ENCODE assay signal across 1 cellular context in genomic region chrX:115311666-115312065, GRCh38.
TF ChIP-seq lines count a peak whose summit lies in the region.

No MANE protein-coding gene starts in this region.

TF ChIP-seq in WTC11, 78 proteins besides CTCF, POLR2A, EP300 and RAD21 (continued from another document):
- TF ChIP-seq USF1 (CRISPR knock-in tag; IDR thresholded peaks at IDR 0.05) = peak; percentile 89
- TF ChIP-seq E2F4 (CRISPR knock-in tag; IDR thresholded peaks at IDR 0.05; ENCODE audit: borderline replicate concordance, low read depth) = no peak
TF ChIP-seq in WTC11: peak in this region for 4.
